Comparison of ENCODE assay signal across 8 cellular contexts in genomic region chr17:79777844-79778503, GRCh38. TPM values are rescaled to one million over a fixed set of nuclear protein-coding genes. Genes with fewer than 3 reads are reported as not detected.
A peak's percentile ranks its signal among the peaks of the same experiment; 100 is the strongest.
DNase-seq lines count a peak whose midpoint lies in the region; ATAC-seq lines count a peak whose summit lies in the region.

Gene CBX2, plus strand, starts transcription at chr17:79778148. Its CDS starts 88 bp downstream, at chr17:79778236.

- H3K9me3 ChIP-seq in mononuclear cell (ENCODE audit: low read depth, low read length), result no peaks in the 10 kb centered on the region

- H3K4me3 ChIP-seq in mononuclear cell (ENCODE audit: low read length), result peak within 1 kb of the TSS; percentile 24

- peak; percentile 76 for ATAC-seq in HG03159 (IDR thresholded peaks at IDR 0.05; ENCODE audit: unreplicated experiment)

- H3K4me1 ChIP-seq in mononuclear cell (ENCODE audit: insufficient read depth, low read length), result peaks cover 26% of the 10 kb centered on the region

- peaks cover 59% of the 10 kb centered on the region for H3K27me3 ChIP-seq in mononuclear cell (ENCODE audit: insufficient read depth, low read length)

- peak; percentile 77 to 87 for DNase-seq in NCI-H524 (lab: John Stamatoyannopoulos, UW)
- no peak for DNase-seq in NCI-H524 treated with DMSO at 0.1 percent for 48 hours (lab: John Stamatoyannopoulos, UW)
- DNase-seq in NOMO-1 treated with DMSO at 0.1 percent for 48 hours (lab: John Stamatoyannopoulos, UW; ENCODE audit: unreplicated experiment), result peak; percentile 38
- DNase-seq in activated CD8-positive, alpha-beta memory T cell treated with anti-CD3 and anti-CD28 coated beads, Interleukin-2, amount 50 U/mL, for 24 hours (ENCODE audit: extremely low read depth), result peak; percentile 40
- DNase-seq in epidermal melanocyte (ENCODE audit: insufficient read length, low spot score), result peak; percentile 96
- peak; percentile 45 to 59 for DNase-seq in stimulated activated CD8-positive, alpha-beta memory T cell treated with anti-CD3 and anti-CD28 coated beads, Interleukin-4, amount 100 ng/mL, for 1 hour (ENCODE audit: low read depth in 2 of 2, low spot score in 1 of 2)

RNA-seq across cellular contexts. Expression of gene CBX2, which starts in this region (rescaled TPM):
- under 0.01 TPM for total RNA-seq in mononuclear cell
